ENCODE assay signal across 21 cellular contexts in genomic region chr3:13105851-13106250, GRCh38. TPM values are rescaled to one million over a fixed set of nuclear protein-coding genes. Genes with fewer than 3 reads are reported as not detected.
DNase-seq lines count a peak whose midpoint lies in the region; ATAC-seq and TF ChIP-seq lines count a peak whose summit lies in the region.
"Had no signal": no experiment of that assay in that cellular context is flagged by ENCODE, and none has a peak within 500 bp of the region (broad histone marks: within the 10 kb centered on the region; RNA-seq: fewer than 3 reads in every experiment).

No MANE protein-coding gene starts in this region.

- H3K4me2 ChIP-seq in OCI-LY3 (ENCODE audit: low read length) = no peak overlapping the region

- H3K27ac ChIP-seq in right cardiac atrium (ENCODE audit: low read length) (no peak overlapping the region), OCI-LY3 (ENCODE audit: low read length) (no peak overlapping the region), urinary bladder (ENCODE audit: low read depth) (peak overlapping the region; percentile 46)
- H3K27ac ChIP-seq: stomach, upper lobe of right lung had no signal

- H3K79me2 ChIP-seq in OCI-LY3 (ENCODE audit: low read length) = no peaks in the 10 kb centered on the region

- H3K36me3 ChIP-seq in OCI-LY3 (replicated peaks; ENCODE audit: low read depth, low read length) = no peaks in the 10 kb centered on the region
- no peaks in the 10 kb centered on the region for H3K36me3 ChIP-seq in urinary bladder (ENCODE audit: insufficient read depth)
- H3K36me3 ChIP-seq: stomach, upper lobe of right lung had no signal

- no peak overlapping the region for H3K9ac ChIP-seq in OCI-LY3 (ENCODE audit: low read length)

- H3K4me3 ChIP-seq in right cardiac atrium (ENCODE audit: low read length) (no peak overlapping the region), OCI-LY3 (ENCODE audit: low read length) (no peak overlapping the region), urinary bladder (ENCODE audit: low read depth, low read length) (no peak overlapping the region)
- H3K4me3 ChIP-seq: stomach, upper lobe of right lung had no signal

- peaks cover 8% of the 10 kb centered on the region for H3K27me3 Mint-ChIP-seq in glutamatergic neuron (ENCODE audit: unreplicated experiment)
- H3K27me3 Mint-ChIP-seq: activated CD4-positive, alpha-beta memory T cell treated with anti-CD3 and anti-CD28 coated beads, Interleukin-2, amount 10 ng/mL, durations not matched to agents 7 days and 5 days; activated naive CD8-positive, alpha-beta T cell; activated T-cell treated with anti-CD3 and anti-CD28 coated beads, Interleukin-2, amount 50 U/mL, for 24 hours had no signal

- H3K9me3 ChIP-seq in right cardiac atrium (ENCODE audit: control insufficient read depth, low read length) (no peaks in the 10 kb centered on the region), OCI-LY3 (ENCODE audit: insufficient read depth, low read length) (no peaks in the 10 kb centered on the region)
- H3K9me3 ChIP-seq: stomach, upper lobe of right lung had no signal

- DNase-seq in left cardiac atrium = peak; percentile 1
- DNase-seq in right cardiac atrium = no peak
- DNase-seq in glutamatergic neuron = no peak
- no peak for DNase-seq in stimulated activated CD8-positive, alpha-beta memory T cell treated with anti-CD3 and anti-CD28 coated beads, Interleukin-4, amount 100 ng/mL, for 48 hours
- DNase-seq in NCI-H128 (lab: John Stamatoyannopoulos, UW; ENCODE audit: unreplicated experiment) = no peak
- DNase-seq: ACHN; activated CD4-positive, alpha-beta memory T cell treated with anti-CD3 and anti-CD28 coated beads, Interleukin-2, amount 10 ng/mL, durations not matched to agents 7 days and 5 days; activated T-cell treated with anti-CD3 and anti-CD28 coated beads, Interleukin-2, amount 50 U/mL, for 24 hours; CD4-positive, CD25-positive, alpha-beta regulatory T cell; cortex of kidney; foreskin melanocyte; NCI-H1105; NCI-H2171; NK-92 treated with Interleukin-12 subunit alpha and Interleukin-12 subunit beta, amount 100 ng/mL, for 24 hours; stomach had no signal

- H3K4me1 ChIP-seq in right cardiac atrium (ENCODE audit: control insufficient read depth, insufficient read depth, low read length) (no peaks in the 10 kb centered on the region), OCI-LY3 (ENCODE audit: low read length) (peaks cover 16% of the 10 kb centered on the region), urinary bladder (ENCODE audit: insufficient read depth) (no peaks in the 10 kb centered on the region)
- H3K4me1 ChIP-seq: upper lobe of right lung had no signal

- peak overlapping the region; percentile 22 for H3K27ac Mint-ChIP-seq in glutamatergic neuron (ENCODE audit: unreplicated experiment)
- H3K27ac Mint-ChIP-seq: activated CD4-positive, alpha-beta memory T cell treated with anti-CD3 and anti-CD28 coated beads, Interleukin-2, amount 10 ng/mL, durations not matched to agents 7 days and 5 days; activated naive CD8-positive, alpha-beta T cell; activated T-cell treated with anti-CD3 and anti-CD28 coated beads, Interleukin-2, amount 50 U/mL, for 24 hours; CD4-positive, CD25-positive, alpha-beta regulatory T cell had no signal

- no peaks in the 10 kb centered on the region for H4K20me1 ChIP-seq in OCI-LY3 (ENCODE audit: insufficient read depth, low read length)

- no peaks in the 10 kb centered on the region for H3K36me3 Mint-ChIP-seq in glutamatergic neuron (ENCODE audit: unreplicated experiment)
- H3K36me3 Mint-ChIP-seq: activated naive CD8-positive, alpha-beta T cell; CD4-positive, CD25-positive, alpha-beta regulatory T cell had no signal

- ATAC-seq in left cardiac atrium (no peak), right cardiac atrium (no peak), GM19395 (IDR thresholded peaks at IDR 0.05; ENCODE audit: unreplicated experiment) (no peak)
- ATAC-seq: sciatic nerve had no signal

- H3K27me3 ChIP-seq in right cardiac atrium (ENCODE audit: control insufficient read depth, insufficient read depth) (no peaks in the 10 kb centered on the region), OCI-LY3 (ENCODE audit: low read depth, low read length) (no peaks in the 10 kb centered on the region)
- H3K27me3 ChIP-seq: upper lobe of right lung had no signal

- H3K4me3 Mint-ChIP-seq in glutamatergic neuron (ENCODE audit: unreplicated experiment) = no peak overlapping the region
- H3K4me3 Mint-ChIP-seq: activated CD4-positive, alpha-beta memory T cell treated with anti-CD3 and anti-CD28 coated beads, Interleukin-2, amount 10 ng/mL, durations not matched to agents 7 days and 5 days; activated naive CD8-positive, alpha-beta T cell; activated T-cell treated with anti-CD3 and anti-CD28 coated beads, Interleukin-2, amount 50 U/mL, for 24 hours; CD4-positive, CD25-positive, alpha-beta regulatory T cell had no signal

- peaks cover 15% of the 10 kb centered on the region for H3K4me1 Mint-ChIP-seq in glutamatergic neuron (ENCODE audit: low read depth, unreplicated experiment)

- no peak overlapping the region for H2AFZ ChIP-seq in OCI-LY3 (ENCODE audit: low read depth, low read length)

- 85% methylated on average over 5 of the region's 5 CpGs for WGBS in right cardiac atrium
- WGBS in urinary bladder = 87% methylated on average over 5 of the region's 5 CpGs

- peak; percentile 21 for TF ChIP-seq CTCF in OCI-LY3 (IDR thresholded peaks at IDR 0.05; ENCODE audit: low read depth, low read length)
- TF ChIP-seq CTCF in glutamatergic neuron (IDR thresholded peaks at IDR 0.05; ENCODE audit: partially characterized antibody, unreplicated experiment) = no peak

- intact Hi-C loops in left cardiac atrium (cut with DNase I) = no loop called here
- intact Hi-C loops in right cardiac atrium (cut with DNase I) = loop anchor here in 1 of 4 donors (10.0 kb wide), 1 partner anchor 199 kb away; no protein-coding TSS in a partner anchor

- H3K9me3 Mint-ChIP-seq in glutamatergic neuron (ENCODE audit: unreplicated experiment) = peaks cover 8% of the 10 kb centered on the region
- H3K9me3 Mint-ChIP-seq: activated CD4-positive, alpha-beta memory T cell treated with anti-CD3 and anti-CD28 coated beads, Interleukin-2, amount 10 ng/mL, durations not matched to agents 7 days and 5 days; activated T-cell treated with anti-CD3 and anti-CD28 coated beads, Interleukin-2, amount 50 U/mL, for 24 hours; CD4-positive, CD25-positive, alpha-beta regulatory T cell had no signal

RNA-seq across cellular contexts. Expression of gene IQSEC1, which starts 32.6 kb away (rescaled TPM):
- total RNA-seq in left cardiac atrium (10 to 100 TPM; 58.8 to 73.7 TPM), right cardiac atrium (10 to 100 TPM; 51.4 to 72.6 (median 66.4) TPM), glutamatergic neuron (ENCODE audit: unreplicated experiment) (211 TPM), urinary bladder (24.4 TPM)
- polyA plus RNA-seq in right cardiac atrium (31.1 TPM), urinary bladder (27.8 TPM)
